Comparison of ENCODE assay signal across 31 cellular contexts in genomic region chr7:104445393-104445792, GRCh38.
"Had no signal": no experiment of that assay in that cellular context is flagged by ENCODE, and none has a peak within 500 bp of the region (broad histone marks: within the 10 kb centered on the region; RNA-seq: fewer than 3 reads in every experiment).

No MANE protein-coding gene starts in this region.

- H3K9me3 ChIP-seq: body of pancreas, breast epithelium had no signal

- DNase-seq: activated B cell treated with CpG ODN at 0.5 μM for 24 hours; activated CD4-positive, alpha-beta memory T cell treated with anti-CD3 and anti-CD28 coated beads for 36 hours; activated CD4-positive, alpha-beta T cell treated with anti-CD3 and anti-CD28 coated beads for 4 hours; activated CD4-positive, alpha-beta T cell treated with anti-CD3 and anti-CD28 coated beads, Interleukin-2, amount 10 ng/mL, durations not matched to agents 24 days and 14 days; activated CD4-positive, alpha-beta T cell treated with anti-CD3 and anti-CD28 coated beads, Interleukin-2, amount 50 U/mL, for 1 hour; activated CD4-positive, alpha-beta T cell treated with anti-CD3 and anti-CD28 coated beads, Interleukin-2, amount 50 U/mL, for 4 hours; activated CD4-positive, CD25-positive, alpha-beta regulatory T cell treated with anti-CD3 and anti-CD28 coated beads, Interleukin-2, amount 50 U/mL, for 72 hours; activated CD8-positive, alpha-beta memory T cell treated with anti-CD3 and anti-CD28 coated beads, Interleukin-2, amount 50 U/mL, for 4 hours; activated CD8-positive, alpha-beta T cell treated with anti-CD3 and anti-CD28 coated beads for 36 hours; activated effector memory CD4-positive, alpha-beta T cell treated with anti-CD3 and anti-CD28 coated beads, Interleukin-2, amount 50 U/mL, for 16 hours; activated gamma-delta T cell treated with Interleukin-2 at 50 U/mL for 16 hours; activated naive CD4-positive, alpha-beta T cell; activated naive CD4-positive, alpha-beta T cell treated with anti-CD3 and anti-CD28 coated beads for 36 hours; activated naive CD4-positive, alpha-beta T cell treated with anti-CD3 and anti-CD28 coated beads, Interleukin-2, amount 50 U/mL, for 16 hours; activated naive CD8-positive, alpha-beta T cell treated with anti-CD3 and anti-CD28 coated beads for 36 hours; activated T-cell treated with anti-CD3 and anti-CD28 coated beads for 4 hours; activated T-cell treated with anti-CD3 and anti-CD28 coated beads, Interleukin-2, amount 50 U/mL, for 1 hour; activated T-cell treated with anti-CD3 and anti-CD28 coated beads, Interleukin-2, amount 50 U/mL, for 4 hours; activated T-cell treated with anti-CD3 and anti-CD28 coated beads, Interleukin-2, amount 50 U/mL, for 72 hours; adrenal gland; amniotic stem cell; aorta; body of pancreas; brain microvascular endothelial cell; central memory CD4-positive, alpha-beta T cell; T-helper 2 cell; T-helper 9 cell had no signal

- H3K36me3 ChIP-seq: adrenal gland, brain microvascular endothelial cell, breast epithelium had no signal

- ATAC-seq: activated CD8-positive, alpha-beta T cell treated with anti-CD3 and anti-CD28 coated beads for 36 hours; activated naive CD4-positive, alpha-beta T cell treated with anti-CD3 and anti-CD28 coated beads, Interleukin-2, amount 50 U/mL, for 72 hours; activated T-cell treated with anti-CD3 and anti-CD28 coated beads, Interleukin-2, amount 50 U/mL, for 4 hours; activated T-cell treated with anti-CD3 and anti-CD28 coated beads, Interleukin-2, amount 50 U/mL, for 72 hours; activated T-helper 17 cell treated with anti-CD3 and anti-CD28 coated beads, Interleukin-2, amount 50 U/mL, for 72 hours; body of pancreas had no signal

- H3K4me3 ChIP-seq: adrenal gland, body of pancreas, breast epithelium had no signal

- H3K27ac ChIP-seq: adrenal gland, body of pancreas, brain microvascular endothelial cell, breast epithelium, VCaP had no signal

- H3K4me1 ChIP-seq: adrenal gland, body of pancreas, breast epithelium had no signal

- H3K27me3 ChIP-seq: adrenal gland, body of pancreas, brain microvascular endothelial cell, breast epithelium had no signal
